In genomic region chr6:21953831-21954801, GRCh38 we compare ENCODE assay signal across 8 cellular contexts.
DNase-seq lines count a peak whose midpoint lies in the region; ATAC-seq, FAIRE-seq and TF ChIP-seq lines count a peak whose summit lies in the region.

No MANE protein-coding gene starts in this region.

- no peak for ATAC-seq in GM18868 (IDR thresholded peaks at IDR 0.05; ENCODE audit: unreplicated experiment)

- no peaks in the 10 kb centered on the region for H3K27me3 ChIP-seq in H1 (replicated peaks in 1 of 4; ENCODE audit: control insufficient read depth in 3 of 4, extremely low read depth in 1 of 4, insufficient read depth in 3 of 4, low read length in 3 of 4)
- H3K27me3 ChIP-seq in osteoblast (ENCODE audit: insufficient read depth, low read length), result no peaks in the 10 kb centered on the region
- no peaks in the 10 kb centered on the region for H3K27me3 ChIP-seq in effector memory CD4-positive, alpha-beta T cell (replicated peaks; ENCODE audit: control insufficient read depth, insufficient read depth, low read length, poor library complexity, severe bottlenecking)

- H3K23me2 ChIP-seq in H1 (ENCODE audit: low read depth, low read length), result no peaks in the 10 kb centered on the region; the same call in 1 of the 2 replicates

- no peak overlapping the region; the same call in 1 of the 2 replicates for H2BK15ac ChIP-seq in H1 (ENCODE audit: low read length)

- POLR2A ChIA-PET in H1 (lab: Charles Lee; ENCODE audit: partially characterized antibody), result interaction anchor here (1.1 kb wide), 1 partner anchor 120 kb away, joined by 3 read pairs; no protein-coding TSS in a partner anchor

- no peak overlapping the region for H2AK5ac ChIP-seq in H1 (ENCODE audit: low read depth, low read length)

- H3K79me2 ChIP-seq in H1 (ENCODE audit: control insufficient read depth in 1 of 2, insufficient read depth in 2 of 2, low read length in 2 of 2), result peaks cover 0 to 19% of the 10 kb centered on the region in 2 experiments; a peak in 3 of 4 replicates
- no peaks in the 10 kb centered on the region for H3K79me2 ChIP-seq in osteoblast (ENCODE audit: insufficient read depth, low read length)

- TF ChIP-seq CTCF in H1 (IDR thresholded peaks at IDR 0.05; ENCODE audit: control extremely low read depth in 1 of 3, insufficient read depth in 1 of 3, low read depth in 1 of 3, low read length in 3 of 3) (no peak), osteoblast (IDR thresholded peaks at IDR 0.05; ENCODE audit: extremely low read depth, low read depth, low read length) (no peak)

- H2AFZ ChIP-seq in H1 (ENCODE audit: low read length) (no peak overlapping the region), osteoblast (ENCODE audit: low read length) (peak overlapping the region; percentile 43)

- H2BK5ac ChIP-seq in H1 (ENCODE audit: low read depth, low read length), result no peak overlapping the region

- no peak overlapping the region for H3K23ac ChIP-seq in H1 (ENCODE audit: insufficient read length)

- TF ChIP-seq RAD21 in H1 (IDR thresholded peaks at IDR 0.05 in 1 of 2, conservative IDR thresholded peaks at IDR 0.05 in 1 of 2; ENCODE audit: low read depth in 2 of 2, low read length in 2 of 2), result no peak

- DNase-seq in GDM1 (lab: John Stamatoyannopoulos, UW) (peak; percentile 26), NCI-H2171 (lab: John Stamatoyannopoulos, UW) (peak; percentile 84), H1 (ENCODE audit: low read depth in 1 of 2, low spot score in 2 of 2) (no peak), osteoblast (ENCODE audit: insufficient read length, low spot score, missing footprints) (peak; percentile 85), 8988T (no peak)
- DNase-seq in effector memory CD4-positive, alpha-beta T cell, result no peak
- DNase-seq in effector CD8-positive, alpha-beta T cell (lab: John Stamatoyannopoulos, UW), result no peak

- H3K9me3 ChIP-seq in H1 (ENCODE audit: insufficient read depth in 2 of 2, low read depth in 1 of 2, low read length in 1 of 2) (no peaks in the 10 kb centered on the region), osteoblast (ENCODE audit: low read depth, low read length) (no peaks in the 10 kb centered on the region)
- no peaks in the 10 kb centered on the region for H3K9me3 ChIP-seq in effector memory CD4-positive, alpha-beta T cell (ENCODE audit: control insufficient read depth, low read length)

- H3K14ac ChIP-seq in H1 (ENCODE audit: insufficient read length), result no peak overlapping the region

- H4K20me1 ChIP-seq in H1 (replicated peaks in 1 of 2; ENCODE audit: control insufficient read depth in 1 of 2, insufficient read depth in 2 of 2, low read length in 2 of 2), result no peaks in the 10 kb centered on the region
- no peaks in the 10 kb centered on the region for H4K20me1 ChIP-seq in osteoblast (ENCODE audit: insufficient read depth, low read length)

- H3K4me2 ChIP-seq in H1 (ENCODE audit: insufficient read depth in 1 of 2, low read depth in 2 of 2, low read length in 2 of 2) (no peak overlapping the region), osteoblast (ENCODE audit: insufficient read depth, low read length) (no peak overlapping the region)

- no peak for TF ChIP-seq EP300 in H1 (IDR thresholded peaks at IDR 0.05; ENCODE audit: borderline replicate concordance in 1 of 2, low read depth in 2 of 2, low read length in 2 of 2)

- no peak overlapping the region for H4K8ac ChIP-seq in H1 (ENCODE audit: extremely low read depth, insufficient read depth, low read length)

- H3K9ac ChIP-seq in H1 (replicated peaks in 1 of 4; ENCODE audit: extremely low read depth in 1 of 4, low read depth in 3 of 4, low read length in 3 of 4), result no peak overlapping the region

- CTCF ChIA-PET in H1 (lab: Charles Lee; ENCODE audit: partially characterized antibody), result interaction anchor here (0.6 to 2.4 kb wide), 2 partner anchors 18 to 104 kb away, joined by 3 to 10 read pairs; no protein-coding TSS in a partner anchor

- no peak overlapping the region for H4K5ac ChIP-seq in H1 (ENCODE audit: insufficient read length, low read depth, low read length)

- no peak overlapping the region for H3K18ac ChIP-seq in H1 (ENCODE audit: extremely low read depth, low read length)

- H3K36me3 ChIP-seq in H1 (ENCODE audit: control insufficient read depth in 2 of 4, insufficient read depth in 4 of 4, low read length in 3 of 4), result no peaks in the 10 kb centered on the region
- H3K36me3 ChIP-seq in osteoblast (ENCODE audit: insufficient read depth, low read length), result no peaks in the 10 kb centered on the region
- H3K36me3 ChIP-seq in effector memory CD4-positive, alpha-beta T cell (ENCODE audit: control insufficient read depth, insufficient read depth, low read length), result no peaks in the 10 kb centered on the region

- FAIRE-seq in H1 (lab: Jason Lieb, UNC), result no peak

- H3K4me3 ChIP-seq in H1 (ENCODE audit: extremely low read depth in 1 of 4, insufficient read depth in 2 of 4, low read depth in 3 of 4, low read length in 4 of 4) (no peak overlapping the region), osteoblast (ENCODE audit: insufficient read depth, low read length) (no peak overlapping the region)
- H3K4me3 ChIP-seq in effector memory CD4-positive, alpha-beta T cell (ENCODE audit: insufficient read depth, low read depth, low read length, poor library complexity, severe bottlenecking), result no peak overlapping the region

- WGBS in H1 (ENCODE audit: extremely low coverage in 1 of 2, insufficient coverage in 1 of 2, insufficient read length in 1 of 2, insufficient replicate concordance in 2 of 2, low coverage in 1 of 2, low lambda C conversion rate in 2 of 2, missing lambda C conversion rate in 1 of 2), 2 experiments, result 88% methylated on average over 10 of the region's 10 CpGs; no CpG with 5 or more reads in 1 of the 2 experiments

- no peak overlapping the region for H2BK120ac ChIP-seq in H1 (replicated peaks; ENCODE audit: low read depth, low read length)

- H2BK20ac ChIP-seq in H1 (ENCODE audit: low read length), result no peak overlapping the region

- H3K56ac ChIP-seq in H1 (replicated peaks; ENCODE audit: insufficient read length, low read depth, low read length), result no peak overlapping the region

- peaks cover 0 to 9% (median 3%) of the 10 kb centered on the region in 4 experiments; a peak in 4 of 7 replicates for H3K4me1 ChIP-seq in H1 (replicated peaks in 1 of 4; ENCODE audit: control insufficient read depth in 3 of 4, insufficient read depth in 4 of 4, low read length in 3 of 4)
- H3K4me1 ChIP-seq in osteoblast (ENCODE audit: insufficient read depth, low read length), result peaks cover 7% of the 10 kb centered on the region
- no peaks in the 10 kb centered on the region for H3K4me1 ChIP-seq in effector memory CD4-positive, alpha-beta T cell (ENCODE audit: control insufficient read depth, insufficient read depth, low read length, poor library complexity, severe bottlenecking)

- no peak overlapping the region for H4K91ac ChIP-seq in H1 (replicated peaks; ENCODE audit: insufficient read length, low read length)

- H3K27ac ChIP-seq in H1 (ENCODE audit: low read depth, low read length) (no peak overlapping the region), osteoblast (ENCODE audit: low read depth, low read length) (no peak overlapping the region)
- no peak overlapping the region for H3K27ac ChIP-seq in effector memory CD4-positive, alpha-beta T cell (ENCODE audit: insufficient read depth, low read length, poor library complexity, severe bottlenecking)

- no peak for TF ChIP-seq POLR2A in H1 (IDR thresholded peaks at IDR 0.05; ENCODE audit: control extremely low read depth in 1 of 2, low read depth in 2 of 2, low read length in 2 of 2)

- H3K4ac ChIP-seq in H1 (replicated peaks; ENCODE audit: insufficient read length, low read depth, low read length), result no peak overlapping the region

- no peak overlapping the region for H2BK12ac ChIP-seq in H1 (ENCODE audit: low read depth, low read length)

- H3K79me1 ChIP-seq in H1 (ENCODE audit: low read depth, low read length), result no peaks in the 10 kb centered on the region; the same call in 1 of the 2 replicates

TF ChIP-seq in H1, 55 proteins besides CTCF, POLR2A, EP300 and RAD21:
- peak; percentile 44; the same call in 1 of the 2 replicates for TF ChIP-seq POLR2AphosphoS5 (IDR thresholded peaks at IDR 0.05; ENCODE audit: low read depth, low read length)
- no peak for TF ChIP-seq USF2 (IDR thresholded peaks at IDR 0.05; ENCODE audit: low read length)

Comparison
In these comparisons a context has a peak if more than half of its experiments do, and no peak if none do; other contexts are left out.
1. DNase-seq: peak in GDM1 (single experiment), NCI-H2171 (single experiment) and osteoblast (single experiment); none in H1 (0 of 2), 8988T (single experiment), effector memory CD4-positive, alpha-beta T cell (0 of 3) and effector CD8-positive, alpha-beta T cell (single experiment).